In genomic region chr15:74399511-74400312, GRCh38 we compare ENCODE assay signal across 9 cellular contexts. TPM values are rescaled to one million over a fixed set of nuclear protein-coding genes. Genes with fewer than 3 reads are reported as not detected.
DNase-seq lines count a peak whose midpoint lies in the region; ATAC-seq and TF ChIP-seq lines count a peak whose summit lies in the region.
"Had no signal": no experiment of that assay in that cellular context is flagged by ENCODE, and none has a peak within 500 bp of the region (broad histone marks: within the 10 kb centered on the region; RNA-seq: fewer than 3 reads in every experiment).

No MANE protein-coding gene starts in this region.

- peak overlapping the region; percentile 60 to 83 for H3K27ac Mint-ChIP-seq in activated naive CD4-positive, alpha-beta T cell treated with anti-CD3 and anti-CD28 coated beads, Interleukin-2, amount 50 U/mL, for 72 hours

- H3K9ac ChIP-seq in colonic mucosa (ENCODE audit: low read depth in 2 of 2, low read length in 2 of 2) = no peak overlapping the region

- H3K9me3 Mint-ChIP-seq in activated naive CD4-positive, alpha-beta T cell treated with anti-CD3 and anti-CD28 coated beads, Interleukin-2, amount 50 U/mL, for 72 hours = no peaks in the 10 kb centered on the region

- H3K27ac ChIP-seq in spleen = peak overlapping the region; percentile 13 to 93 (median 84)
- H3K27ac ChIP-seq in colonic mucosa = no peak overlapping the region

- 18 to 35% (median 29%) methylated on average over 4 to 5 of the region's 5 CpGs for WGBS in spleen, 5 donors

- ATAC-seq in activated naive CD4-positive, alpha-beta T cell treated with anti-CD3 and anti-CD28 coated beads, Interleukin-2, amount 50 U/mL, for 72 hours = peak in 1 of 2 donors; percentile 5
- no peak for ATAC-seq in HG03039 (IDR thresholded peaks at IDR 0.05; ENCODE audit: unreplicated experiment)

- no peak for TF ChIP-seq POLR2A in spleen (IDR thresholded peaks at IDR 0.05)

- H3K4me3 ChIP-seq in GM06990 (replicated peaks; ENCODE audit: low read depth, low read length) (peak overlapping the region; percentile 48), spleen (no peak overlapping the region), colonic mucosa (no peak overlapping the region)

- intact Hi-C loops in spleen (cut with DNase I; ENCODE audit: low total_unique reads) (no loop called here), colonic mucosa (cut with DNase I) (no loop called here)

- H3K36me3 ChIP-seq in GM06990 (ENCODE audit: control insufficient read depth, insufficient read depth, low read length) (no peaks in the 10 kb centered on the region), spleen (no peaks in the 10 kb centered on the region), colonic mucosa (no peaks in the 10 kb centered on the region)

- H3K4me1 ChIP-seq in spleen (peaks cover 65 to 100% (median 95%) of the 10 kb centered on the region in 6 donors), colonic mucosa (no peaks in the 10 kb centered on the region)

- H3K27me3 ChIP-seq in GM06990 (replicated peaks; ENCODE audit: control insufficient read depth, insufficient read depth, low read length) (no peaks in the 10 kb centered on the region), spleen (replicated peaks in 1 of 7) (no peaks in the 10 kb centered on the region), colonic mucosa (no peaks in the 10 kb centered on the region)

- no peak for TF ChIP-seq CTCF in GM06990 (IDR thresholded peaks at IDR 0.05; ENCODE audit: insufficient read depth, low read length, poor library complexity, severe bottlenecking)
- TF ChIP-seq CTCF in spleen (IDR thresholded peaks at IDR 0.05 in 8 of 11, conservative IDR thresholded peaks at IDR 0.05 in 3 of 11) = no peak
- TF ChIP-seq CTCF in colonic mucosa (IDR thresholded peaks at IDR 0.05) = no peak

- H3K9me3 ChIP-seq in spleen (no peaks in the 10 kb centered on the region), colonic mucosa (no peaks in the 10 kb centered on the region)

- peak; percentile 80 for DNase-seq in GM06990 (ENCODE audit: extremely low read depth, insufficient read length)
- peak; percentile 84 for DNase-seq in NCI-H226
- peak; percentile 52 to 73 for DNase-seq in activated naive CD4-positive, alpha-beta T cell treated with anti-CD3 and anti-CD28 coated beads, Interleukin-2, amount 50 U/mL, for 72 hours (ENCODE audit: low spot score in 2 of 2)
- DNase-seq in spleen = peak; percentile 86
- DNase-seq in colonic mucosa = no peak
- DNase-seq in effector CD8-positive, alpha-beta T cell (lab: John Stamatoyannopoulos, UW) = no peak
- DNase-seq in cerebellum (ENCODE audit: low spot score) = no peak
- DNase-seq: NCI-H1048 had no signal

- H3K36me3 Mint-ChIP-seq in activated naive CD4-positive, alpha-beta T cell treated with anti-CD3 and anti-CD28 coated beads, Interleukin-2, amount 50 U/mL, for 72 hours = no peaks in the 10 kb centered on the region

RNA-seq across cellular contexts. Expression of gene CYP11A1, which starts 32.3 kb away (rescaled TPM):
- under 1 TPM in 1 of 2 donors, not detected in 1; 0.59 TPM for total RNA-seq in activated naive CD4-positive, alpha-beta T cell treated with anti-CD3 and anti-CD28 coated beads, Interleukin-2, amount 50 U/mL, for 72 hours
- 10 to 100 TPM in 1 of 7 donors, 1 to 10 TPM in 6; 3.2 to 14.3 (median 5.0) TPM for total RNA-seq in spleen
- 1 to 10 TPM; 1.6 to 3.6 (median 1.7) TPM for polyA plus RNA-seq in spleen
- total RNA-seq in colonic mucosa = 1 to 10 TPM in 1 of 2 donors, not detected in 1; 1.3 TPM
- total RNA-seq in cerebellum = 0.54 TPM

RNA-seq across cellular contexts. Expression of gene SEMA7A, which starts 34.0 kb away (rescaled TPM):
- 10 to 100 TPM; 47.8 to 53.6 TPM for total RNA-seq in activated naive CD4-positive, alpha-beta T cell treated with anti-CD3 and anti-CD28 coated beads, Interleukin-2, amount 50 U/mL, for 72 hours
- total RNA-seq in spleen (100 to 1,000 TPM in 5 of 7 donors, 10 to 100 TPM in 2; 74.9 to 150 (median 132) TPM), colonic mucosa (1 to 10 TPM; 1.8 to 2.0 TPM), cerebellum (18.1 TPM)
- 100 to 1,000 TPM in 1 of 3 donors, 10 to 100 TPM in 2; 41.6 to 154 (median 78.4) TPM for polyA plus RNA-seq in spleen

Comparison
In these comparisons a context has a peak if more than half of its experiments do, and no peak if none do; other contexts are left out.
1. DNase-seq: peak in GM06990 (single experiment), NCI-H226 (single experiment), activated naive CD4-positive, alpha-beta T cell treated with anti-CD3 and anti-CD28 coated beads, Interleukin-2, amount 50 U/mL, for 72 hours (2 of 2) and spleen (single experiment); none in colonic mucosa (single experiment), effector CD8-positive, alpha-beta T cell (single experiment) and cerebellum (single experiment).